ENCODE assay signal across 1 cellular context in the genomic region with DNA sequence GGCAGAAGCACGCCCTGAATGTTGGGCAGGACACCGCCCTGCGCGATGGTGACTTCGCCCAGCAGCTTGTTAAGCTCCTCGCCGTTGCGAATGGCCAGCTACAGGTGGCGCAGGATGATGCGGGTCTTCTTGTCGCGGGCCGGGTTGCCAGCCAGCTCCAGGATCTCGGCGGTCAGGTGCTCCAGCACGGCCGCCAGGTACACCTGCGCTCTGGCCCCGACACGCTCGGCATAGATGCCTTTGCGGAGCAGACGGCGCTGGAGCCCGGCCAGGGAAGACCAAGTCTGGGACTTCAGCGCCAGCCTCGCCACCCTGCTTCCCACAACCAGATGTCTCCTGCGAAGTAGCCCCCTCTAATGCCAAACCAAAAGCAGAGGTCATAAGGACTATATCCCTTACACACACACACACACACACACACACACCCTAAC.
TF ChIP-seq lines count a peak whose summit lies in the region.

No MANE protein-coding gene starts in this region.

TF ChIP-seq in GM23338, 12 proteins besides CTCF, POLR2A, EP300 and RAD21 (continued from another document):
- TF ChIP-seq, protein P1, sequence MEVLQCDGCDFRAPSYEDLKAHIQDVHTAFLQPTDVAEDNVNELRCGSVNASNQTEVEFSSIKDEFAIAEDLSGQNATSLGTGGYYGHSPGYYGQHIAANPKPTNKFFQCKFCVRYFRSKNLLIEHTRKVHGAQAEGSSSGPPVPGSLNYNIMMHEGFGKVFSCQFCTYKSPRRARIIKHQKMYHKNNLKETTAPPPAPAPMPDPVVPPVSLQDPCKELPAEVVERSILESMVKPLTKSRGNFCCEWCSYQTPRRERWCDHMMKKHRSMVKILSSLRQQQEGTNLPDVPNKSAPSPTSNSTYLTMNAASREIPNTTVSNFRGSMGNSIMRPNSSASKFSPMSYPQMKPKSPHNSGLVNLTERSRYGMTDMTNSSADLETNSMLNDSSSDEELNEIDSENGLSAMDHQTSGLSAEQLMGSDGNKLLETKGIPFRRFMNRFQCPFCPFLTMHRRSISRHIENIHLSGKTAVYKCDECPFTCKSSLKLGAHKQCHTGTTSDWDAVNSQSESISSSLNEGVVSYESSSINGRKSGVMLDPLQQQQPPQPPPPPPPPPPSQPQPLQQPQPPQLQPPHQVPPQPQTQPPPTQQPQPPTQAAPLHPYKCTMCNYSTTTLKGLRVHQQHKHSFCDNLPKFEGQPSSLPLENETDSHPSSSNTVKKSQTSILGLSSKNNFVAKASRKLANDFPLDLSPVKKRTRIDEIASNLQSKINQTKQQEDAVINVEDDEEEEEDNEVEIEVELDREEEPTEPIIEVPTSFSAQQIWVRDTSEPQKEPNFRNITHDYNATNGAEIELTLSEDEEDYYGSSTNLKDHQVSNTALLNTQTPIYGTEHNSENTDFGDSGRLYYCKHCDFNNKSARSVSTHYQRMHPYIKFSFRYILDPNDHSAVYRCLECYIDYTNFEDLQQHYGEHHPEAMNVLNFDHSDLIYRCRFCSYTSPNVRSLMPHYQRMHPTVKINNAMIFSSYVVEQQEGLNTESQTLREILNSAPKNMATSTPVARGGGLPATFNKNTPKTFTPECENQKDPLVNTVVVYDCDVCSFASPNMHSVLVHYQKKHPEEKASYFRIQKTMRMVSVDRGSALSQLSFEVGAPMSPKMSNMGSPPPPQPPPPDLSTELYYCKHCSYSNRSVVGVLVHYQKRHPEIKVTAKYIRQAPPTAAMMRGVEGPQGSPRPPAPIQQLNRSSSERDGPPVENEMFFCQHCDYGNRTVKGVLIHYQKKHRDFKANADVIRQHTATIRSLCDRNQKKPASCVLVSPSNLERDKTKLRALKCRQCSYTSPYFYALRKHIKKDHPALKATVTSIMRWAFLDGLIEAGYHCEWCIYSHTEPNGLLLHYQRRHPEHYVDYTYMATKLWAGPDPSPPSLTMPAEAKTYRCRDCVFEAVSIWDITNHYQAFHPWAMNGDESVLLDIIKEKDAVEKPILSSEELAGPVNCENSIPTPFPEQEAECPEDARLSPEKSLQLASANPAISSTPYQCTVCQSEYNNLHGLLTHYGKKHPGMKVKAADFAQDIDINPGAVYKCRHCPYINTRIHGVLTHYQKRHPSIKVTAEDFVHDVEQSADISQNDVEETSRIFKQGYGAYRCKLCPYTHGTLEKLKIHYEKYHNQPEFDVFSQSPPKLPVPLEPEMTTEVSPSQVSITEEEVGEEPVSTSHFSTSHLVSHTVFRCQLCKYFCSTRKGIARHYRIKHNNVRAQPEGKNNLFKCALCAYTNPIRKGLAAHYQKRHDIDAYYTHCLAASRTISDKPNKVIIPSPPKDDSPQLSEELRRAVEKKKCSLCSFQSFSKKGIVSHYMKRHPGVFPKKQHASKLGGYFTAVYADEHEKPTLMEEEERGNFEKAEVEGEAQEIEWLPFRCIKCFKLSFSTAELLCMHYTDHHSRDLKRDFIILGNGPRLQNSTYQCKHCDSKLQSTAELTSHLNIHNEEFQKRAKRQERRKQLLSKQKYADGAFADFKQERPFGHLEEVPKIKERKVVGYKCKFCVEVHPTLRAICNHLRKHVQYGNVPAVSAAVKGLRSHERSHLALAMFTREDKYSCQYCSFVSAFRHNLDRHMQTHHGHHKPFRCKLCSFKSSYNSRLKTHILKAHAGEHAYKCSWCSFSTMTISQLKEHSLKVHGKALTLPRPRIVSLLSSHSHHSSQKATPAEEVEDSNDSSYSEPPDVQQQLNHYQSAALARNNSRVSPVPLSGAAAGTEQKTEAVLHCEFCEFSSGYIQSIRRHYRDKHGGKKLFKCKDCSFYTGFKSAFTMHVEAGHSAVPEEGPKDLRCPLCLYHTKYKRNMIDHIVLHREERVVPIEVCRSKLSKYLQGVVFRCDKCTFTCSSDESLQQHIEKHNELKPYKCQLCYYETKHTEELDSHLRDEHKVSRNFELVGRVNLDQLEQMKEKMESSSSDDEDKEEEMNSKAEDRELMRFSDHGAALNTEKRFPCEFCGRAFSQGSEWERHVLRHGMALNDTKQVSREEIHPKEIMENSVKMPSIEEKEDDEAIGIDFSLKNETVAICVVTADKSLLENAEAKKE (CRISPR knock-in tag; IDR thresholded peaks at IDR 0.05): peak; percentile 94
